Comparison of ENCODE assay signal across 1 cellular context in the genomic region with DNA sequence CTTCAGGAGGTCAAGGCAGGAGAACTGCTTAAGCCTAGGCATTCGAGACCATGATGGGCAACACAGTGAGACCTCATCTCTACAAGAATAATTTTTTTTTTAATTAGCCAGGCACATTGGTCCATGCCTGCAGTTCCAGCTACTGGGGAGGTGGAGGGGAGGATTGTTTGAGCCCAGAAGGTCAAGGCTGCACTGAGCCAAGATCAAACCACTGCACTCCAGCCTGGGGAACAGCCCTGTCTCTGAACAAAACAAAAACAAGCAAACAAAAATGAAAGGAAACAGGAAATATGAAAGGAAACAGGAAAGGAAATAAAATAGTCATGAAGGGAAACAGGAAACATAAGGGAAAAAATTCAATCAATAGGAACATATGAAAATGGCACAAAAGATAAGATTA.
TF ChIP-seq lines count a peak whose summit lies in the region.

No MANE protein-coding gene starts in this region.

TF ChIP-seq in HepG2, 621 proteins besides CTCF, POLR2A, EP300 and RAD21 (continued from another document and continues in another):
- 0 out of 2 replicates have a peak, but pooled peaks have one; percentile 31 for TF ChIP-seq ZNF670 (CRISPR knock-in tag; IDR thresholded peaks at IDR 0.05; ENCODE audit: borderline replicate concordance)
- TF ChIP-seq EHMT2 (IDR thresholded peaks at IDR 0.05; ENCODE audit: borderline replicate concordance, low read depth, low read length) = no peak
- TF ChIP-seq RXRB (CRISPR knock-in tag; IDR thresholded peaks at IDR 0.05; ENCODE audit: borderline replicate concordance) = peak; percentile 88
- TF ChIP-seq, protein P1, sequence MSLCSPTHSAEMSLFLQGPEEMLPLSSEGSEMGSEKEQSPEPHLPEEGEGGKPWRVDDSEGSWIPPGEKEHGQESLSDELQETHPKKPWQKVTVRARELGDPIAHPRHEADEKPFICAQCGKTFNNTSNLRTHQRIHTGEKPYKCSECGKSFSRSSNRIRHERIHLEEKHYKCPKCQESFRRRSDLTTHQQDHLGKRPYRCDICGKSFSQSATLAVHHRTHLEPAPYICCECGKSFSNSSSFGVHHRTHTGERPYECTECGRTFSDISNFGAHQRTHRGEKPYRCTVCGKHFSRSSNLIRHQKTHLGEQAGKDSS (CRISPR knock-in tag; IDR thresholded peaks at IDR 0.05; ENCODE audit: borderline replicate concordance, low read depth) = no peak
- no peak for TF ChIP-seq ZNF839 (CRISPR knock-in tag; IDR thresholded peaks at IDR 0.05; ENCODE audit: borderline replicate concordance)
- TF ChIP-seq MAF1 (CRISPR knock-in tag; IDR thresholded peaks at IDR 0.05; ENCODE audit: borderline replicate concordance) = no peak
- TF ChIP-seq, protein P2, sequence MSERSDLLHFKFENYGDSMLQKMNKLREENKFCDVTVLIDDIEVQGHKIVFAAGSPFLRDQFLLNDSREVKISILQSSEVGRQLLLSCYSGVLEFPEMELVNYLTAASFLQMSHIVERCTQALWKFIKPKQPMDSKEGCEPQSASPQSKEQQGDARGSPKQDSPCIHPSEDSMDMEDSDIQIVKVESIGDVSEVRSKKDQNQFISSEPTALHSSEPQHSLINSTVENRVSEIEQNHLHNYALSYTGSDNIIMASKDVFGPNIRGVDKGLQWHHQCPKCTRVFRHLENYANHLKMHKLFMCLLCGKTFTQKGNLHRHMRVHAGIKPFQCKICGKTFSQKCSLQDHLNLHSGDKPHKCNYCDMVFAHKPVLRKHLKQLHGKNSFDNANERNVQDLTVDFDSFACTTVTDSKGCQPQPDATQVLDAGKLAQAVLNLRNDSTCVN (CRISPR knock-in tag; IDR thresholded peaks at IDR 0.05; ENCODE audit: borderline replicate concordance) = 0 out of 2 replicates have a peak, but pooled peaks have one; percentile 45
- TF ChIP-seq TP53 (CRISPR knock-in tag; conservative IDR thresholded peaks at IDR 0.05) = no peak
- no peak for TF ChIP-seq ZNF460 (CRISPR knock-in tag; IDR thresholded peaks at IDR 0.05; ENCODE audit: borderline replicate concordance)
- no peak for TF ChIP-seq PHF5A (CRISPR knock-in tag; IDR thresholded peaks at IDR 0.05; ENCODE audit: low read depth, unreplicated experiment)
- TF ChIP-seq IRF2 (CRISPR knock-in tag; IDR thresholded peaks at IDR 0.05) = peak; percentile 73
- TF ChIP-seq AKAP8 (CRISPR knock-in tag; IDR thresholded peaks at IDR 0.05) = no peak
- TF ChIP-seq, protein P3, sequence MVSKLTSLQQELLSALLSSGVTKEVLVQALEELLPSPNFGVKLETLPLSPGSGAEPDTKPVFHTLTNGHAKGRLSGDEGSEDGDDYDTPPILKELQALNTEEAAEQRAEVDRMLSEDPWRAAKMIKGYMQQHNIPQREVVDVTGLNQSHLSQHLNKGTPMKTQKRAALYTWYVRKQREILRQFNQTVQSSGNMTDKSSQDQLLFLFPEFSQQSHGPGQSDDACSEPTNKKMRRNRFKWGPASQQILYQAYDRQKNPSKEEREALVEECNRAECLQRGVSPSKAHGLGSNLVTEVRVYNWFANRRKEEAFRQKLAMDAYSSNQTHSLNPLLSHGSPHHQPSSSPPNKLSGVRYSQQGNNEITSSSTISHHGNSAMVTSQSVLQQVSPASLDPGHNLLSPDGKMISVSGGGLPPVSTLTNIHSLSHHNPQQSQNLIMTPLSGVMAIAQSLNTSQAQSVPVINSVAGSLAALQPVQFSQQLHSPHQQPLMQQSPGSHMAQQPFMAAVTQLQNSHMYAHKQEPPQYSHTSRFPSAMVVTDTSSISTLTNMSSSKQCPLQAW (CRISPR knock-in tag; IDR thresholded peaks at IDR 0.05) = peak; percentile 78
- TF ChIP-seq ZNF644 (CRISPR knock-in tag; IDR thresholded peaks at IDR 0.05; ENCODE audit: low read depth) = 0 out of 2 replicates have a peak, but pooled peaks have one; percentile 41
- TF ChIP-seq, protein P4, sequence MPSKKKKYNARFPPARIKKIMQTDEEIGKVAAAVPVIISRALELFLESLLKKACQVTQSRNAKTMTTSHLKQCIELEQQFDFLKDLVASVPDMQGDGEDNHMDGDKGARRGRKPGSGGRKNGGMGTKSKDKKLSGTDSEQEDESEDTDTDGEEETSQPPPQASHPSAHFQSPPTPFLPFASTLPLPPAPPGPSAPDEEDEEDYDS (CRISPR knock-in tag; IDR thresholded peaks at IDR 0.05) = peak; percentile 28; the same call in 1 of the 2 replicates
- TF ChIP-seq, protein P5, sequence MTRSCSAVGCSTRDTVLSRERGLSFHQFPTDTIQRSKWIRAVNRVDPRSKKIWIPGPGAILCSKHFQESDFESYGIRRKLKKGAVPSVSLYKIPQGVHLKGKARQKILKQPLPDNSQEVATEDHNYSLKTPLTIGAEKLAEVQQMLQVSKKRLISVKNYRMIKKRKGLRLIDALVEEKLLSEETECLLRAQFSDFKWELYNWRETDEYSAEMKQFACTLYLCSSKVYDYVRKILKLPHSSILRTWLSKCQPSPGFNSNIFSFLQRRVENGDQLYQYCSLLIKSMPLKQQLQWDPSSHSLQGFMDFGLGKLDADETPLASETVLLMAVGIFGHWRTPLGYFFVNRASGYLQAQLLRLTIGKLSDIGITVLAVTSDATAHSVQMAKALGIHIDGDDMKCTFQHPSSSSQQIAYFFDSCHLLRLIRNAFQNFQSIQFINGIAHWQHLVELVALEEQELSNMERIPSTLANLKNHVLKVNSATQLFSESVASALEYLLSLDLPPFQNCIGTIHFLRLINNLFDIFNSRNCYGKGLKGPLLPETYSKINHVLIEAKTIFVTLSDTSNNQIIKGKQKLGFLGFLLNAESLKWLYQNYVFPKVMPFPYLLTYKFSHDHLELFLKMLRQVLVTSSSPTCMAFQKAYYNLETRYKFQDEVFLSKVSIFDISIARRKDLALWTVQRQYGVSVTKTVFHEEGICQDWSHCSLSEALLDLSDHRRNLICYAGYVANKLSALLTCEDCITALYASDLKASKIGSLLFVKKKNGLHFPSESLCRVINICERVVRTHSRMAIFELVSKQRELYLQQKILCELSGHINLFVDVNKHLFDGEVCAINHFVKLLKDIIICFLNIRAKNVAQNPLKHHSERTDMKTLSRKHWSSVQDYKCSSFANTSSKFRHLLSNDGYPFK (CRISPR knock-in tag; IDR thresholded peaks at IDR 0.05; ENCODE audit: borderline replicate concordance) = no peak
- no peak for TF ChIP-seq ZBTB42 (CRISPR knock-in tag; IDR thresholded peaks at IDR 0.05)
- TF ChIP-seq, protein P6, sequence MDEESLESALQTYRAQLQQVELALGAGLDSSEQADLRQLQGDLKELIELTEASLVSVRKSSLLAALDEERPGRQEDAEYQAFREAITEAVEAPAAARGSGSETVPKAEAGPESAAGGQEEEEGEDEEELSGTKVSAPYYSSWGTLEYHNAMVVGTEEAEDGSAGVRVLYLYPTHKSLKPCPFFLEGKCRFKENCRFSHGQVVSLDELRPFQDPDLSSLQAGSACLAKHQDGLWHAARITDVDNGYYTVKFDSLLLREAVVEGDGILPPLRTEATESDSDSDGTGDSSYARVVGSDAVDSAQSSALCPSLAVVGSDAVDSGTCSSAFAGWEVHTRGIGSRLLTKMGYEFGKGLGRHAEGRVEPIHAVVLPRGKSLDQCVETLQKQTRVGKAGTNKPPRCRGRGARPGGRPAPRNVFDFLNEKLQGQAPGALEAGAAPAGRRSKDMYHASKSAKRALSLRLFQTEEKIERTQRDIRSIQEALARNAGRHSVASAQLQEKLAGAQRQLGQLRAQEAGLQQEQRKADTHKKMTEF (CRISPR knock-in tag; IDR thresholded peaks at IDR 0.05) = peak; percentile 67
- peak; percentile 79 for TF ChIP-seq NR2F2 (IDR thresholded peaks at IDR 0.05; ENCODE audit: borderline replicate concordance, low read depth)
- peak; percentile 71 for TF ChIP-seq NR2C2 (CRISPR knock-in tag; IDR thresholded peaks at IDR 0.05; ENCODE audit: borderline replicate concordance)
- 0 out of 2 replicates have a peak, but pooled peaks have one; percentile 40 for TF ChIP-seq NCOR1 (IDR thresholded peaks at IDR 0.05; ENCODE audit: borderline replicate concordance, low read length)
- no peak for TF ChIP-seq NR0B2 (CRISPR knock-in tag; IDR thresholded peaks at IDR 0.05)
- no peak for TF ChIP-seq SNRNP70 (IDR thresholded peaks at IDR 0.05; ENCODE audit: low read depth, low read length)
- peak; percentile 92 for TF ChIP-seq NR2F6 (IDR thresholded peaks at IDR 0.05)
- TF ChIP-seq NR2F6 (CRISPR knock-in tag; IDR thresholded peaks at IDR 0.05) = peak; percentile 95
- no peak for TF ChIP-seq REPIN1 (CRISPR knock-in tag; IDR thresholded peaks at IDR 0.05; ENCODE audit: borderline replicate concordance, low read depth)
- TF ChIP-seq ZNF362 (CRISPR knock-in tag; IDR thresholded peaks at IDR 0.05; ENCODE audit: borderline replicate concordance) = peak; percentile 90
- TF ChIP-seq CBFB (CRISPR knock-in tag; IDR thresholded peaks at IDR 0.05) = no peak
- TF ChIP-seq SOX6 (IDR thresholded peaks at IDR 0.05) = no peak
- TF ChIP-seq SOX6 (CRISPR knock-in tag; IDR thresholded peaks at IDR 0.05) = peak; percentile 88
- no peak for TF ChIP-seq SIX1 (CRISPR knock-in tag; IDR thresholded peaks at IDR 0.05; ENCODE audit: borderline replicate concordance)
- TF ChIP-seq TERF1 (CRISPR knock-in tag; IDR thresholded peaks at IDR 0.05) = no peak
- peak; percentile 99 for TF ChIP-seq MED1 (CRISPR knock-in tag; IDR thresholded peaks at IDR 0.05)
- TF ChIP-seq, protein P7, sequence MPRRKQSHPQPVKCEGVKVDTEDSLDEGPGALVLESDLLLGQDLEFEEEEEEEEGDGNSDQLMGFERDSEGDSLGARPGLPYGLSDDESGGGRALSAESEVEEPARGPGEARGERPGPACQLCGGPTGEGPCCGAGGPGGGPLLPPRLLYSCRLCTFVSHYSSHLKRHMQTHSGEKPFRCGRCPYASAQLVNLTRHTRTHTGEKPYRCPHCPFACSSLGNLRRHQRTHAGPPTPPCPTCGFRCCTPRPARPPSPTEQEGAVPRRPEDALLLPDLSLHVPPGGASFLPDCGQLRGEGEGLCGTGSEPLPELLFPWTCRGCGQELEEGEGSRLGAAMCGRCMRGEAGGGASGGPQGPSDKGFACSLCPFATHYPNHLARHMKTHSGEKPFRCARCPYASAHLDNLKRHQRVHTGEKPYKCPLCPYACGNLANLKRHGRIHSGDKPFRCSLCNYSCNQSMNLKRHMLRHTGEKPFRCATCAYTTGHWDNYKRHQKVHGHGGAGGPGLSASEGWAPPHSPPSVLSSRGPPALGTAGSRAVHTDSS (CRISPR knock-in tag; conservative IDR thresholded peaks at IDR 0.05) = no peak
- TF ChIP-seq, protein P8, sequence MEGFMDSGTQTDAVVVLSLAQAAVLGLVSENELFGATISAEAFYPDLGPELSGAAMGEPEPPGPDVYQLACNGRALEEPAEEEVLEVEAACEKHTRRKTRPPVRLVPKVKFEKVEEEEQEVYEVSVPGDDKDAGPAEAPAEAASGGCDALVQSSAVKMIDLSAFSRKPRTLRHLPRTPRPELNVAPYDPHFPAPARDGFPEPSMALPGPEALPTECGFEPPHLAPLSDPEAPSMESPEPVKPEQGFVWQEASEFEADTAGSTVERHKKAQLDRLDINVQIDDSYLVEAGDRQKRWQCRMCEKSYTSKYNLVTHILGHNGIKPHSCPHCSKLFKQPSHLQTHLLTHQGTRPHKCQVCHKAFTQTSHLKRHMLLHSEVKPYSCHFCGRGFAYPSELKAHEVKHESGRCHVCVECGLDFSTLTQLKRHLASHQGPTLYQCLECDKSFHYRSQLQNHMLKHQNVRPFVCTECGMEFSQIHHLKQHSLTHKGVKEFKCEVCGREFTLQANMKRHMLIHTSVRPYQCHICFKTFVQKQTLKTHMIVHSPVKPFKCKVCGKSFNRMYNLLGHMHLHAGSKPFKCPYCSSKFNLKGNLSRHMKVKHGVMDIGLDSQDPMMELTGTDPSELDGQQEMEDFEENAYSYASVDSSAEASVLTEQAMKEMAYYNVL (CRISPR knock-in tag; IDR thresholded peaks at IDR 0.05; ENCODE audit: borderline replicate concordance) = peak; percentile 89; the same call in 1 of the 2 replicates
- TF ChIP-seq, protein P9, sequence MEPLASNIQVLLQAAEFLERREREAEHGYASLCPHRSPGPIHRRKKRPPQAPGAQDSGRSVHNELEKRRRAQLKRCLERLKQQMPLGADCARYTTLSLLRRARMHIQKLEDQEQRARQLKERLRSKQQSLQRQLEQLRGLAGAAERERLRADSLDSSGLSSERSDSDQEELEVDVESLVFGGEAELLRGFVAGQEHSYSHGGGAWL (CRISPR knock-in tag; IDR thresholded peaks at IDR 0.05) = no peak
- peak; percentile 30; the same call in 1 of the 2 replicates for TF ChIP-seq THRA (CRISPR knock-in tag; IDR thresholded peaks at IDR 0.05; ENCODE audit: borderline replicate concordance)
- TF ChIP-seq JUND (CRISPR knock-in tag; IDR thresholded peaks at IDR 0.05) = no peak
- TF ChIP-seq TEAD3 (CRISPR knock-in tag; optimal IDR thresholded peaks at IDR 0.05; ENCODE audit: borderline replicate concordance) = peak; percentile 39
- no peak for TF ChIP-seq PPARG (CRISPR knock-in tag; conservative IDR thresholded peaks at IDR 0.05)
- TF ChIP-seq, protein P10, sequence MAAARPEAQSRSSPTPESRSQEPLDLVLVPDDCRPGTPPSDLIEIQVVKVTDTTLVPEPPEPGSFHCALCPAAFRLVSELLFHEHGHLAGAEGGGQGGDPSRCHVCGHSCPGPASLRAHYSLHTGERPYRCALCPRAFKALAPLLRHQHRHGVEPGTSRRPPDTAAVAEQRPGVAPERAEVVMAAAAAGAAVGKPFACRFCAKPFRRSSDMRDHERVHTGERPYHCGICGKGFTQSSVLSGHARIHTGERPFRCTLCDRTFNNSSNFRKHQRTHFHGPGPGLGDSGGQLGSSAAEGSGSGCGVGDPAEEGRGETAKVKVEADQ (CRISPR knock-in tag; IDR thresholded peaks at IDR 0.05; ENCODE audit: borderline replicate concordance) = no peak
